In the genomic region with DNA sequence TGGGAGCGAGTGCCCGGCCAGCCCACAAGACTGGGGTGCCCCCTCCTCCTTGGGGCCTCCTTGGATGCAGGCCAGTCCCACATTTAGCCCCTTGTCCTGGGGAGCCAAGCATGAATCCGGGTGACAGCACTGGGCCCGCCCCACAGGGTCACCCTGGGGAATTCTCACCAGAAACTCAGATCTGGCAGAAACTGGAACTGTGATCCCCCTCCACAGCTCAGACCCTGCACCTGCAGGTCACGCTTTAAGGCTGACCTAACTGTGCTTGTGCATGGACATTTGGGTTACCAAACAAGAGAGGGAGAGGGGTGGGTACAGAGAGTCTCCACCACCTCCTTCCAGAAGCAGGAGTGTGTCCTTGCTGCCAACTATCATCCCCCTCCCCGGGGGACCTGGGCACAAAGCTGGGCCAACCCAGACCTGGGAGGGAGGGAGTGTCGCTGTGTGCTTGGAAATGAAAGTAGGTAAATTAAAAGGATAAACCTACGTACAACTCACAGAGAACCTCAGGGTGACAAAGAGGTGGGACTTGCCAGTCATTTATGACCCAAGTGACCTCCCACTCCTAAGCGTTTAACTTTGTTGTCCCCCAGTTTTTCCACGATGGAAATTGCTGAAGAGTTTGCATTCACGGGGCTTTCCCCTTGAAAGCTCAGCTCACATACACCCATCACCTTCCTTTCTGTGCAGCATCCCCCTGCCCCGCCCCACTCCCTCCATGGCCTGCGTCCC, we compare ENCODE assay signal across 10 cellular contexts. TPM values are rescaled to one million over a fixed set of nuclear protein-coding genes. Genes with fewer than 3 reads are reported as not detected.
DNase-seq lines count a peak whose midpoint lies in the region; ATAC-seq, FAIRE-seq and TF ChIP-seq lines count a peak whose summit lies in the region.
"Had no signal": no experiment of that assay in that cellular context is flagged by ENCODE, and none has a peak within 500 bp of the region (broad histone marks: within the 10 kb centered on the region; RNA-seq: fewer than 3 reads in every experiment).

No MANE protein-coding gene starts in this region.

- BruUV-seq in GM12878 (replicated peaks; lab: Mats Ljungman, UMichigan), result no TSS peak

- TF ChIP-seq RAD21 in GM12878 (IDR thresholded peaks at IDR 0.05; ENCODE audit: insufficient read depth, low read depth, low read length), result peak; percentile 16; the same call in 1 of the 2 replicates

- DNase-seq in GM12865 (ENCODE audit: low read depth) (peak; percentile 93), GM12878 (ENCODE audit: low read depth, low spot score) (peak; percentile 74), SW480 (ENCODE audit: low spot score) (no peak), COLO829 (ENCODE audit: low spot score) (no peak), H7 (no peak)
- DNase-seq in CD4-positive, alpha-beta T cell, result no peak
- DNase-seq: WERI-Rb-1 had no signal

- TF ChIP-seq POLR2A in GM12878 (IDR thresholded peaks at IDR 0.05; ENCODE audit: low read depth, low read length), result no peak

- peaks cover 3% of the 10 kb centered on the region; the same call in 1 of the 2 replicates for H3K79me2 ChIP-seq in GM12878 (ENCODE audit: control insufficient read depth, insufficient read depth, low read length)

- H3K4me1 ChIP-seq in GM12878 (ENCODE audit: control insufficient read depth, insufficient read depth, low read length), result peaks cover 68% of the 10 kb centered on the region

- in situ Hi-C loops in GM12878 (cut with MboI), result no loop called here

- H3K4me3 ChIP-seq in GM12865 (ENCODE audit: low read depth, low read length) (peak overlapping the region; percentile 51), GM12878 (peak overlapping the region; percentile 63), H7 (ENCODE audit: insufficient read depth, low read depth, low read length) (no peak overlapping the region)

- no peak overlapping the region for H3K4me3 Mint-ChIP-seq in CD4-positive, alpha-beta T cell

- POLR2A ChIA-PET in GM12878 (lab: Charles Lee), result interaction anchor here (0.7 to 3.7 kb wide), 5 partner anchors 9 to 80 kb away, joined by 3 to 19 read pairs (median 4); a partner anchor contains a TSS
- POLR2A ChIA-PET in CD4-positive, alpha-beta T cell (lab: Charles Lee), result no interaction called here

- SMC1A ChIA-PET in GM12878 (lab: Charles Lee; ENCODE audit: uncharacterized antibody, unreplicated experiment), result interaction anchor here (1.0 to 2.2 kb wide), 10 partner anchors 9 to 114 kb away, joined by 3 to 9 read pairs (median 5); a partner anchor contains a TSS

- TF ChIP-seq EP300 in GM12878 (IDR thresholded peaks at IDR 0.05; ENCODE audit: borderline replicate concordance in 1 of 2, control insufficient read depth in 1 of 2, low read depth in 2 of 2, low read length in 2 of 2), result peak in 1 of 2 experiments; percentile 62; a peak in 2 of 4 replicates

- H3K4me1 Mint-ChIP-seq in CD4-positive, alpha-beta T cell (ENCODE audit: low read depth), result peaks cover 28% of the 10 kb centered on the region

- H3K27ac ChIP-seq in GM12878 (ENCODE audit: control insufficient read depth, insufficient read depth), result peak overlapping the region; percentile 79
- no peak overlapping the region for H3K27ac ChIP-seq in CD4-positive, alpha-beta T cell (ENCODE audit: low read depth, low read length)
- H3K27ac ChIP-seq: WERI-Rb-1 had no signal

- H3K27me3 Mint-ChIP-seq in CD4-positive, alpha-beta T cell, result no peaks in the 10 kb centered on the region

- H3K27ac Mint-ChIP-seq in CD4-positive, alpha-beta T cell, result no peak overlapping the region

- TF ChIP-seq CTCF in GM12865 (IDR thresholded peaks at IDR 0.05; ENCODE audit: insufficient read depth, low read depth, low read length, missing control alignments) (no peak), GM12878 (IDR thresholded peaks at IDR 0.05 in 2 of 3, conservative IDR thresholded peaks at IDR 0.05 in 1 of 3; ENCODE audit: control insufficient read depth in 2 of 3, extremely low read depth in 1 of 3, insufficient read depth in 1 of 3, low read depth in 3 of 3, low read length in 3 of 3) (no peak)
- no peak for TF ChIP-seq CTCF in CD4-positive, alpha-beta T cell (IDR thresholded peaks at IDR 0.05)

- no peak overlapping the region; the same call in 1 of the 2 replicates for H2AFZ ChIP-seq in GM12878 (ENCODE audit: control insufficient read depth, low read depth, low read length)

- peaks cover 27% of the 10 kb centered on the region for H3K36me3 Mint-ChIP-seq in CD4-positive, alpha-beta T cell (ENCODE audit: low read depth)

- peak overlapping the region; percentile 9 for H3K9ac ChIP-seq in GM12878 (ENCODE audit: control insufficient read depth, insufficient read depth, low read length)

- RAD21 ChIA-PET in GM12878 (lab: Charles Lee; ENCODE audit: unreplicated experiment), result interaction anchor here (1.0 to 2.6 kb wide), 7 partner anchors 9 to 111 kb away, joined by 3 to 9 read pairs (median 4); a partner anchor contains a TSS

- 11% methylated on average over 13 of the region's 13 CpGs for WGBS in GM12878 (ENCODE audit: insufficient coverage, insufficient replicate concordance, low lambda C conversion rate, missing lambda C conversion rate)

- H3K27me3 ChIP-seq in GM12878 (replicated peaks in 1 of 2; ENCODE audit: control insufficient read depth in 2 of 2, insufficient read depth in 2 of 2, low read length in 1 of 2) (no peaks in the 10 kb centered on the region), H7 (ENCODE audit: control insufficient read depth, insufficient read depth, low read length) (no peaks in the 10 kb centered on the region)
- H3K27me3 ChIP-seq in CD4-positive, alpha-beta T cell (ENCODE audit: control insufficient read depth, insufficient read depth, low read length), result no peaks in the 10 kb centered on the region

- ATAC-seq in GM19328 (IDR thresholded peaks at IDR 0.05; ENCODE audit: unreplicated experiment), result peak; percentile 50
- peak; percentile 63 for ATAC-seq in HG03045 (IDR thresholded peaks at IDR 0.05; ENCODE audit: unreplicated experiment)
- peak; percentile 88 for ATAC-seq in GM12878
- ATAC-seq in CD4-positive, alpha-beta T cell (ENCODE audit: poor library complexity), result no peak

- no peaks in the 10 kb centered on the region for H3K9me3 Mint-ChIP-seq in CD4-positive, alpha-beta T cell

- CTCF ChIA-PET in GM12878 (lab: Yijun Ruan, JAX), result interaction anchor here (1.0 to 3.1 kb wide), 6 partner anchors 9 to 147 kb away, joined by 3 to 18 read pairs (median 4); a partner anchor contains a TSS
- CTCF ChIA-PET in CD4-positive, alpha-beta T cell (lab: Charles Lee), result no interaction called here

- H3K9me3 ChIP-seq in GM12878 (replicated peaks; ENCODE audit: control insufficient read depth, insufficient read depth, low read length), result no peaks in the 10 kb centered on the region
- no peaks in the 10 kb centered on the region for H3K9me3 ChIP-seq in CD4-positive, alpha-beta T cell (ENCODE audit: control insufficient read depth, low read length)

- peak; percentile 89 for FAIRE-seq in GM12878 (lab: Jason Lieb, UNC)

- H4K20me1 ChIP-seq in GM12878 (ENCODE audit: control insufficient read depth, insufficient read depth), result no peaks in the 10 kb centered on the region

- H3K36me3 ChIP-seq in GM12878 (ENCODE audit: control insufficient read depth in 2 of 2, insufficient read depth in 2 of 2, low read length in 1 of 2), result peaks cover 2 to 7% of the 10 kb centered on the region in 2 experiments; a peak in 3 of 4 replicates
- H3K36me3 ChIP-seq in H7 (replicated peaks; ENCODE audit: control insufficient read depth, insufficient read depth, low read length), result peaks cover 48% of the 10 kb centered on the region

- peak overlapping the region; percentile 96 for H3K4me2 ChIP-seq in GM12878 (ENCODE audit: control insufficient read depth, insufficient read depth)

- intact Hi-C loops in GM12878 (cut with micrococcal nuclease; ENCODE audit: unreplicated experiment), result no loop called here
- intact Hi-C loops in CD4-positive, alpha-beta T cell (cut with DNase I, micrococcal nuclease), result no loop called here

RNA-seq across cellular contexts. Expression of a gene that starts 9.1 kb away (rescaled TPM):
- total RNA-seq in GM12878 (2013; cell fraction: nucleolus; rRNA removed), result 42.5 and 42.9 TPM in 2 replicates
- total RNA-seq in GM12878 (2014; rRNA removed) (110 and 131 TPM in 2 replicates), GM12878 (2014; rRNA removed; fragmentation: Illumina TruSeq; extraction: Trizol) (102 and 110 TPM in 2 replicates), GM12878 (2021) (155 and 167 TPM in 2 replicates)
- 46.6 TPM for polyA plus RNA-seq in GM12878 (2011; ENCODE audit: low read depth)
- polyA plus RNA-seq in GM12878 (2011; rRNA removed) (57.5 and 96.3 TPM in 2 replicates), GM12878 (2014; fragmentation: Illumina TruSeq; extraction: Trizol) (82.9 and 170 TPM in 2 replicates), GM12878 (2014; fragmentation: Nextera tagmentation; extraction: Ambion mirVana) (10 to 100 TPM in 1 of 2 experiments, 1 to 10 TPM in 1; 5.4 to 16.9 TPM), GM12878 (2014; rRNA removed) (185 and 204 TPM in 2 replicates), GM12878 (2016; fragmentation: Nextera tagmentation; extraction: Ambion mirVana) (100 to 1,000 TPM; 191 to 195 TPM)
- 139 and 172 TPM in 2 replicates for polyA plus RNA-seq in GM12878 (2011; cell fraction: cytosol; rRNA removed)
- 53.0 and 55.2 TPM in 2 replicates for polyA plus RNA-seq in GM12878 (2011; cell fraction: nucleus; rRNA removed)
- polyA plus RNA-seq in GM12878 (2012), result 79.4 and 173 TPM in 2 replicates
- polyA minus RNA-seq in GM12878 (2011; rRNA and poly(A)+ RNA removed), result 118 and 121 TPM in 2 replicates
- polyA minus RNA-seq in GM12878 (2011; cell fraction: cytosol; rRNA and poly(A)+ RNA removed), result 26.1 and 33.1 TPM in 2 replicates
- polyA minus RNA-seq in GM12878 (2011; cell fraction: nucleus; rRNA and poly(A)+ RNA removed), result 5.1 and 9.5 TPM in 2 replicates
- 10 to 100 TPM; 19.8 to 21.5 TPM for total RNA-seq in CD4-positive, alpha-beta T cell
- 392 and 393 TPM in 2 replicates for total RNA-seq in H7 (2014; rRNA removed; shearing (Covaris generic))

RNA-seq across cellular contexts. Expression of a gene that starts 51.2 kb away (rescaled TPM):
- 20.6 and 24.6 TPM in 2 replicates for total RNA-seq in GM12878 (2013; cell fraction: nucleolus; rRNA removed)
- total RNA-seq in GM12878 (2014; rRNA removed), result 11.2 and 12.3 TPM in 2 replicates
- total RNA-seq in GM12878 (2014; rRNA removed; fragmentation: Illumina TruSeq; extraction: Trizol), result 18.1 and 19.2 TPM in 2 replicates
- 26.8 and 30.1 TPM in 2 replicates for total RNA-seq in GM12878 (2021)
- 12.4 TPM for polyA plus RNA-seq in GM12878 (2011; ENCODE audit: low read depth)
- polyA plus RNA-seq in GM12878 (2011; rRNA removed), result 16.5 and 26.9 TPM in 2 replicates
- 26.5 and 38.7 TPM in 2 replicates for polyA plus RNA-seq in GM12878 (2011; cell fraction: cytosol; rRNA removed)
- 39.0 and 48.7 TPM in 2 replicates for polyA plus RNA-seq in GM12878 (2011; cell fraction: nucleus; rRNA removed)
- polyA plus RNA-seq in GM12878 (2012), result 17.2 and 17.7 TPM in 2 replicates
- polyA plus RNA-seq in GM12878 (2014; fragmentation: Illumina TruSeq; extraction: Trizol), result 20.4 and 24.4 TPM in 2 replicates
- 1 to 10 TPM; 2.1 to 5.5 TPM for polyA plus RNA-seq in GM12878 (2014; fragmentation: Nextera tagmentation; extraction: Ambion mirVana)
- polyA plus RNA-seq in GM12878 (2014; rRNA removed), result 23.4 and 23.5 TPM in 2 replicates
- 10 to 100 TPM; 12.6 to 13.2 TPM for polyA plus RNA-seq in GM12878 (2016; fragmentation: Nextera tagmentation; extraction: Ambion mirVana)
- 60.8 and 66.5 TPM in 2 replicates for polyA minus RNA-seq in GM12878 (2011; rRNA and poly(A)+ RNA removed)
- 6.0 and 6.2 TPM in 2 replicates for polyA minus RNA-seq in GM12878 (2011; cell fraction: cytosol; rRNA and poly(A)+ RNA removed)
- 10.9 and 19.2 TPM in 2 replicates for polyA minus RNA-seq in GM12878 (2011; cell fraction: nucleus; rRNA and poly(A)+ RNA removed)
- 1 to 10 TPM; 2.9 to 3.8 TPM for total RNA-seq in CD4-positive, alpha-beta T cell
- total RNA-seq in H7 (2014; rRNA removed; shearing (Covaris generic)), result 0.04 TPM in 1 of 2 replicates, not detected in the other
- total RNA-seq: dermis microvascular lymphatic vessel endothelial cell had no signal

Comparison
In these comparisons a context has a peak if more than half of its experiments do, and no peak if none do; other contexts are left out.
1. DNase-seq: peak in GM12865 (single experiment) and GM12878 (single experiment); none in CD4-positive, alpha-beta T cell (0 of 10), SW480 (single experiment), COLO829 (single experiment) and H7 (single experiment).